1 cellular context compared by ENCODE assay signal in the genomic region with DNA sequence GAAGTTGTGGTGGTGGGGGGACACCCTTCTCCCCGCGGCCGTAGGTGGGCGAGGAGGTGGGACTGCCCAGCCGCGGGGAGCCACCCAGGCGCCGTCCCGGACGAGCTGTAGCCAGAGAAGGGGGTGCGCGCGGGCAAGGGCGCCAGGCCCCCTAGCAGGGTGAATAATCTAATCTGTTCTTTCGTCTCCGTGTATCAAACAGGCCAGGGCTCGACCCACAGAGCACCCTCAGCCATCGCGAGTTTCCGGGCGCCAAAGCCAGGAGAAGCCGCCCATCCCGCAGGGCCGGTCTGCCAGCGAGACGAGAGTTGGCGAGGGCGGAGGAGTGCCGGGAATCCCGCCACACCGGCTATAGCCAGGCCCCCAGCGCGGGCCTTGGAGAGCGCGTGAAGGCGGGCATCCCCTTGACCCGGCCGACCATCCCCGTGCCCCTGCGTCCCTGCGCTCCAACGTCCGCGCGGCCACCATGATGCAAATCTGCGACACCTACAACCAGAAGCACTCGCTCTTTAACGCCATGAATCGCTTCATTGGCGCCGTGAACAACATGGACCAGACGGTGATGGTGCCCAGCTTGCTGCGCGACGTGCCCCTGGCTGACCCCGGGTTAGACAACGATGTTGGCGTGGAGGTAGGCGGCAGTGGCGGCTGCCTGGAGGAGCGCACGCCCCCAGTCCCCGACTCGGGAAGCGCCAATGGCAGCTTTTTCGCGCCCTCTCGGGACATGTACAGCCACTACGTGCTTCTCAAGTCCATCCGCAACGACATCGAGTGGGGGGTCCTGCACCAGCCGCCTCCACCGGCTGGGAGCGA.
TF ChIP-seq lines count a peak whose summit lies in the region.

No MANE protein-coding gene starts in this region.

TF ChIP-seq in HepG2, 621 proteins besides CTCF, POLR2A, EP300 and RAD21 (continued from another document and continues in another):
- TF ChIP-seq, protein P1, sequence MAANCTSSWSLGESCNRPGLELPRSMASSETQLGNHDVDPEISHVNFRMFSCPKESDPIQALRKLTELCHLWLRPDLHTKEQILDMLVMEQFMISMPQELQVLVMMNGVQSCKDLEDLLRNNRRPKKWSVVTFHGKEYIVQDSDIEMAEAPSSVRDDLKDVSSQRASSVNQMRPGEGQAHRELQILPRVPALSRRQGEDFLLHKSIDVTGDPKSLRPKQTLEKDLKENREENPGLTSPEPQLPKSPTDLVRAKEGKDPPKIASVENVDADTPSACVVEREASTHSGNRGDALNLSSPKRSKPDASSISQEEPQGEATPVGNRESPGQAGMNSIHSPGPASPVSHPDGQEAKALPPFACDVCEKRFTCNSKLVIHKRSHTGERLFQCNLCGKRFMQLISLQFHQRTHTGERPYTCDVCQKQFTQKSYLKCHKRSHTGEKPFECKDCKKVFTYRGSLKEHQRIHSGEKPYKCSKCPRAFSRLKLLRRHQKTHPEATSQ (CRISPR knock-in tag; IDR thresholded peaks at IDR 0.05; ENCODE audit: borderline replicate concordance): no peak
- TF ChIP-seq RBM39 (IDR thresholded peaks at IDR 0.05; ENCODE audit: low read depth, low read length, poor library complexity, severe bottlenecking): peak; percentile 38
- TF ChIP-seq TP53 (CRISPR knock-in tag; conservative IDR thresholded peaks at IDR 0.05): no peak
- no peak for TF ChIP-seq ZNF547 (CRISPR knock-in tag; IDR thresholded peaks at IDR 0.05)
- TF ChIP-seq ZNF34 (CRISPR knock-in tag; IDR thresholded peaks at IDR 0.05; ENCODE audit: borderline replicate concordance): no peak
- no peak; the same call in 1 of the 2 replicates for TF ChIP-seq PHF8 (CRISPR knock-in tag; IDR thresholded peaks at IDR 0.05)
- TF ChIP-seq, protein P2, sequence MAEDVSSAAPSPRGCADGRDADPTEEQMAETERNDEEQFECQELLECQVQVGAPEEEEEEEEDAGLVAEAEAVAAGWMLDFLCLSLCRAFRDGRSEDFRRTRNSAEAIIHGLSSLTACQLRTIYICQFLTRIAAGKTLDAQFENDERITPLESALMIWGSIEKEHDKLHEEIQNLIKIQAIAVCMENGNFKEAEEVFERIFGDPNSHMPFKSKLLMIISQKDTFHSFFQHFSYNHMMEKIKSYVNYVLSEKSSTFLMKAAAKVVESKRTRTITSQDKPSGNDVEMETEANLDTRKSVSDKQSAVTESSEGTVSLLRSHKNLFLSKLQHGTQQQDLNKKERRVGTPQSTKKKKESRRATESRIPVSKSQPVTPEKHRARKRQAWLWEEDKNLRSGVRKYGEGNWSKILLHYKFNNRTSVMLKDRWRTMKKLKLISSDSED (CRISPR knock-in tag; IDR thresholded peaks at IDR 0.05): no peak
- TF ChIP-seq CCAR2 (optimal IDR thresholded peaks at IDR 0.05; ENCODE audit: low read depth, low read length): no peak
- TF ChIP-seq ZFP82 (CRISPR knock-in tag; IDR thresholded peaks at IDR 0.05; ENCODE audit: borderline replicate concordance): 0 out of 2 replicates have a peak, but pooled peaks have one; percentile 20
- no peak; the same call in 1 of the 2 replicates for TF ChIP-seq ZFX (CRISPR knock-in tag; IDR thresholded peaks at IDR 0.05; ENCODE audit: low read depth)
- TF ChIP-seq, protein P3, sequence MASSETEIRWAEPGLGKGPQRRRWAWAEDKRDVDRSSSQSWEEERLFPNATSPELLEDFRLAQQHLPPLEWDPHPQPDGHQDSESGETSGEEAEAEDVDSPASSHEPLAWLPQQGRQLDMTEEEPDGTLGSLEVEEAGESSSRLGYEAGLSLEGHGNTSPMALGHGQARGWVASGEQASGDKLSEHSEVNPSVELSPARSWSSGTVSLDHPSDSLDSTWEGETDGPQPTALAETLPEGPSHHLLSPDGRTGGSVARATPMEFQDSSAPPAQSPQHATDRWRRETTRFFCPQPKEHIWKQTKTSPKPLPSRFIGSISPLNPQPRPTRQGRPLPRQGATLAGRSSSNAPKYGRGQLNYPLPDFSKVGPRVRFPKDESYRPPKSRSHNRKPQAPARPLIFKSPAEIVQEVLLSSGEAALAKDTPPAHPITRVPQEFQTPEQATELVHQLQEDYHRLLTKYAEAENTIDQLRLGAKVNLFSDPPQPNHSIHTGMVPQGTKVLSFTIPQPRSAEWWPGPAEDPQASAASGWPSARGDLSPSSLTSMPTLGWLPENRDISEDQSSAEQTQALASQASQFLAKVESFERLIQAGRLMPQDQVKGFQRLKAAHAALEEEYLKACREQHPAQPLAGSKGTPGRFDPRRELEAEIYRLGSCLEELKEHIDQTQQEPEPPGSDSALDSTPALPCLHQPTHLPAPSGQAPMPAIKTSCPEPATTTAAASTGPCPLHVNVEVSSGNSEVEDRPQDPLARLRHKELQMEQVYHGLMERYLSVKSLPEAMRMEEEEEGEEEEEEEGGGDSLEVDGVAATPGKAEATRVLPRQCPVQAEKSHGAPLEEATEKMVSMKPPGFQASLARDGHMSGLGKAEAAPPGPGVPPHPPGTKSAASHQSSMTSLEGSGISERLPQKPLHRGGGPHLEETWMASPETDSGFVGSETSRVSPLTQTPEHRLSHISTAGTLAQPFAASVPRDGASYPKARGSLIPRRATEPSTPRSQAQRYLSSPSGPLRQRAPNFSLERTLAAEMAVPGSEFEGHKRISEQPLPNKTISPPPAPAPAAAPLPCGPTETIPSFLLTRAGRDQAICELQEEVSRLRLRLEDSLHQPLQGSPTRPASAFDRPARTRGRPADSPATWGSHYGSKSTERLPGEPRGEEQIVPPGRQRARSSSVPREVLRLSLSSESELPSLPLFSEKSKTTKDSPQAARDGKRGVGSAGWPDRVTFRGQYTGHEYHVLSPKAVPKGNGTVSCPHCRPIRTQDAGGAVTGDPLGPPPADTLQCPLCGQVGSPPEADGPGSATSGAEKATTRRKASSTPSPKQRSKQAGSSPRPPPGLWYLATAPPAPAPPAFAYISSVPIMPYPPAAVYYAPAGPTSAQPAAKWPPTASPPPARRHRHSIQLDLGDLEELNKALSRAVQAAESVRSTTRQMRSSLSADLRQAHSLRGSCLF (CRISPR knock-in tag; IDR thresholded peaks at IDR 0.05; ENCODE audit: borderline replicate concordance): no peak
- TF ChIP-seq SNAPC2 (CRISPR knock-in tag; IDR thresholded peaks at IDR 0.05): no peak
- TF ChIP-seq, protein P4, sequence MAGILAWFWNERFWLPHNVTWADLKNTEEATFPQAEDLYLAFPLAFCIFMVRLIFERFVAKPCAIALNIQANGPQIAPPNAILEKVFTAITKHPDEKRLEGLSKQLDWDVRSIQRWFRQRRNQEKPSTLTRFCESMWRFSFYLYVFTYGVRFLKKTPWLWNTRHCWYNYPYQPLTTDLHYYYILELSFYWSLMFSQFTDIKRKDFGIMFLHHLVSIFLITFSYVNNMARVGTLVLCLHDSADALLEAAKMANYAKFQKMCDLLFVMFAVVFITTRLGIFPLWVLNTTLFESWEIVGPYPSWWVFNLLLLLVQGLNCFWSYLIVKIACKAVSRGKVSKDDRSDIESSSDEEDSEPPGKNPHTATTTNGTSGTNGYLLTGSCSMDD (CRISPR knock-in tag; IDR thresholded peaks at IDR 0.05): no peak
- TF ChIP-seq, protein P5, sequence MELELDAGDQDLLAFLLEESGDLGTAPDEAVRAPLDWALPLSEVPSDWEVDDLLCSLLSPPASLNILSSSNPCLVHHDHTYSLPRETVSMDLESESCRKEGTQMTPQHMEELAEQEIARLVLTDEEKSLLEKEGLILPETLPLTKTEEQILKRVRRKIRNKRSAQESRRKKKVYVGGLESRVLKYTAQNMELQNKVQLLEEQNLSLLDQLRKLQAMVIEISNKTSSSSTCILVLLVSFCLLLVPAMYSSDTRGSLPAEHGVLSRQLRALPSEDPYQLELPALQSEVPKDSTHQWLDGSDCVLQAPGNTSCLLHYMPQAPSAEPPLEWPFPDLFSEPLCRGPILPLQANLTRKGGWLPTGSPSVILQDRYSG (CRISPR knock-in tag; IDR thresholded peaks at IDR 0.05): no peak
- no peak; the same call in 1 of the 2 replicates for TF ChIP-seq TAF1 (CRISPR knock-in tag; IDR thresholded peaks at IDR 0.05)
- TF ChIP-seq BRCA1 (CRISPR knock-in tag; IDR thresholded peaks at IDR 0.05): no peak
- no peak for TF ChIP-seq ZNF530 (CRISPR knock-in tag; IDR thresholded peaks at IDR 0.05; ENCODE audit: low read depth)
- TF ChIP-seq FOSL1 (CRISPR knock-in tag; IDR thresholded peaks at IDR 0.05; ENCODE audit: borderline replicate concordance): no peak
- TF ChIP-seq, protein P6, sequence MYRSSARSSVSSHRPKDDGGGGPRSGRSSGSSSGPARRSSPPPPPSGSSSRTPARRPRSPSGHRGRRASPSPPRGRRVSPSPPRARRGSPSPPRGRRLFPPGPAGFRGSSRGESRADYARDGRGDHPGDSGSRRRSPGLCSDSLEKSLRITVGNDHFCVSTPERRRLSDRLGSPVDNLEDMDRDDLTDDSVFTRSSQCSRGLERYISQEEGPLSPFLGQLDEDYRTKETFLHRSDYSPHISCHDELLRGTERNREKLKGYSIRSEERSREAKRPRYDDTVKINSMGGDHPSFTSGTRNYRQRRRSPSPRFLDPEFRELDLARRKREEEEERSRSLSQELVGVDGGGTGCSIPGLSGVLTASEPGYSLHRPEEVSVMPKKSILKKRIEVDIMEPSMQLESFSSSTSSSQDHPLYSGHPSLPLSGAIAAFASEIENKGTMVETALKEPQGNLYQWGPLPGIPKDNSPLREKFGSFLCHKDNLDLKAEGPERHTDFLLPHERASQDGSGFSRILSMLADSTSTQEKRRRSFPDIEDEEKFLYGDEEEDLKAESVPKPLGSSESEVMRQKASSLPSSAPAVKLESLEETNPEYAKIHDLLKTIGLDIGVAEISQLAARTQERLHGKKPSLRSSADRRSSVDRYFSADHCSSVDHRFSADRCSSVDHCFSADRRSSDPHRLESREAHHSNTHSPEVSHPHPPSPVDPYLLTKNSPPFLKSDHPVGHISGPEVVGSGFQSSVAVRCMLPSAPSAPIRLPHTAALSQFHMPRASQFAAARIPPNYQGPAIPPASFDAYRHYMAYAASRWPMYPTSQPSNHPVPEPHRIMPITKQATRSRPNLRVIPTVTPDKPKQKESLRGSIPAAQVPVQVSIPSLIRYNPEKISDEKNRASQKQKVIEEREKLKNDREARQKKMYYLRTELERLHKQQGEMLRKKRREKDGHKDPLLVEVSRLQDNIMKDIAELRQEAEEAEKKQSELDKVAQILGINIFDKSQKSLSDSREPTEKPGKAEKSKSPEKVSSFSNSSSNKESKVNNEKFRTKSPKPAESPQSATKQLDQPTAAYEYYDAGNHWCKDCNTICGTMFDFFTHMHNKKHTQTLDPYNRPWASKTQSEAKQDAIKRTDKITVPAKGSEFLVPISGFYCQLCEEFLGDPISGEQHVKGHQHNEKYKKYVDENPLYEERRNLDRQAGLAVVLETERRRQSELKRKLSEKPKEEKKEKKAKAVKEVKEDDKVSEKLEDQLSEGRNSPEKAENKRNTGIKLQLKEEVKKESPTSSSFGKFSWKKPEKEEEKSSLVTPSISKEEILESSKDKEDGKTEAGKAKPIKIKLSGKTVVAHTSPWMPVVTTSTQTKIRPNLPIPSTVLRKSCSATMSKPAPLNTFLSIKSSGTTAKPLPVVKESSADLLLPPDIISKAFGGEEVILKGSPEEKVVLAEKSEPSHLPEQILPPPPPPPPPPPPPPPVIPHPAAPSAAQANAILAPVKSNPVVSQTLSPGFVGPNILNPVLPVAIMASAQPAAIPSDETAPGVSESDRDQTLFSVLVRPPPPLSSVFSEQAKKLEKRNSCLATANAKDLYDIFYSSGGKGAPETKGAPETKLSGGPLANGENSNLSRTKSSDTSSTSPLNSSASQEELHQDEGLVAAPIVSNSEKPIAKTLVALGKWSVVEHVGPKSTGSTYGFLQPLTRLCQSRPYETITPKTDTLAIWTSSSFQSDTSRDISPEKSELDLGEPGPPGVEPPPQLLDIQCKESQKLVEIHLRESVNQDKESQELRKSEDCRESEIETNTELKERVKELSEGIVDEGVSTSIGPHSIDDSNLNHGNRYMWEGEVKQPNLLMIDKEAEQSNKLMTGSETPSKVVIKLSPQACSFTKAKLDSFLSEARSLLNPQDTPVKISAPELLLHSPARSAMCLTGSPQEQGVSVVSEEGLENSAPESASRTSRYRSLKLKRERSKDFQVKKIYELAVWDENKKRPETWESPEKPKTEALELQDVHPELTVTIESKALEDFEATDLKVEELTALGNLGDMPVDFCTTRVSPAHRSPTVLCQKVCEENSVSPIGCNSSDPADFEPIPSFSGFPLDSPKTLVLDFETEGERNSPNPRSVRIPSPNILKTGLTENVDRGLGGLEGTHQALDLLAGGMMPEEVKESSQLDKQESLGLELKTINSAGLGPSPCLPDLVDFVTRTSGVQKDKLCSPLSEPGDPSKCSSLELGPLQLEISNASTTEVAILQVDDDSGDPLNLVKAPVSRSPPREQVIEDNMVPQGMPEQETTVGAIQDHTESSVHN (CRISPR knock-in tag; IDR thresholded peaks at IDR 0.05): no peak
- no peak for TF ChIP-seq ZNF468 (CRISPR knock-in tag; IDR thresholded peaks at IDR 0.05)
- no peak; the same call in 1 of the 2 replicates for TF ChIP-seq SIN3A (IDR thresholded peaks at IDR 0.05; ENCODE audit: borderline replicate concordance, low read depth, low read length)
- TF ChIP-seq FLYWCH1 (CRISPR knock-in tag; IDR thresholded peaks at IDR 0.05): no peak
- TF ChIP-seq, protein P7, sequence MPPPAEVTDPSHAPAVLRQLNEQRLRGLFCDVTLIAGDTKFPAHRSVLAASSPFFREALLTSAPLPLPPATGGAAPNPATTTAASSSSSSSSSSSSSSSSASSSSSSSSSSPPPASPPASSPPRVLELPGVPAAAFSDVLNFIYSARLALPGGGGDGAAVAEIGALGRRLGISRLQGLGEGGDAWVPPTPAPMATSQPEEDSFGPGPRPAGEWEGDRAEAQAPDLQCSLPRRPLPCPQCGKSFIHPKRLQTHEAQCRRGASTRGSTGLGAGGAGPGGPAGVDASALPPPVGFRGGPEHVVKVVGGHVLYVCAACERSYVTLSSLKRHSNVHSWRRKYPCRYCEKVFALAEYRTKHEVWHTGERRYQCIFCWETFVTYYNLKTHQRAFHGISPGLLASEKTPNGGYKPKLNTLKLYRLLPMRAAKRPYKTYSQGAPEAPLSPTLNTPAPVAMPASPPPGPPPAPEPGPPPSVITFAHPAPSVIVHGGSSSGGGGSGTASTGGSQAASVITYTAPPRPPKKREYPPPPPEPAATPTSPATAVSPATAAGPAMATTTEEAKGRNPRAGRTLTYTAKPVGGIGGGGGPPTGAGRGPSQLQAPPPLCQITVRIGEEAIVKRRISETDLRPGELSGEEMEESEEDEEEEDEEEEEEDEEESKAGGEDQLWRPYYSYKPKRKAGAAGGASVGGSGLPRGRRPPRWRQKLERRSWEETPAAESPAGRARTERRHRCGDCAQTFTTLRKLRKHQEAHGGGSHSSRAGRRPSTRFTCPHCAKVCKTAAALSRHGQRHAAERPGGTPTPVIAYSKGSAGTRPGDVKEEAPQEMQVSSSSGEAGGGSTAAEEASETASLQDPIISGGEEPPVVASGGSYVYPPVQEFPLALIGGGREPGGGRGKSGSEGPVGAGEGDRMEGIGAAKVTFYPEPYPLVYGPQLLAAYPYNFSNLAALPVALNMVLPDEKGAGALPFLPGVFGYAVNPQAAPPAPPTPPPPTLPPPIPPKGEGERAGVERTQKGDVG (CRISPR knock-in tag; IDR thresholded peaks at IDR 0.05; ENCODE audit: borderline replicate concordance): no peak
- no peak for TF ChIP-seq ZNF335 (CRISPR knock-in tag; IDR thresholded peaks at IDR 0.05)
- no peak for TF ChIP-seq HHEX (CRISPR knock-in tag; IDR thresholded peaks at IDR 0.05)
- no peak for TF ChIP-seq ZNF614 (CRISPR knock-in tag; IDR thresholded peaks at IDR 0.05; ENCODE audit: borderline replicate concordance)
- TF ChIP-seq HNRNPLL (IDR thresholded peaks at IDR 0.05; ENCODE audit: low read depth, low read length, poor library complexity, severe bottlenecking): peak; percentile 59
